Comparison of ENCODE assay signal across 8 cellular contexts in the genomic region with DNA sequence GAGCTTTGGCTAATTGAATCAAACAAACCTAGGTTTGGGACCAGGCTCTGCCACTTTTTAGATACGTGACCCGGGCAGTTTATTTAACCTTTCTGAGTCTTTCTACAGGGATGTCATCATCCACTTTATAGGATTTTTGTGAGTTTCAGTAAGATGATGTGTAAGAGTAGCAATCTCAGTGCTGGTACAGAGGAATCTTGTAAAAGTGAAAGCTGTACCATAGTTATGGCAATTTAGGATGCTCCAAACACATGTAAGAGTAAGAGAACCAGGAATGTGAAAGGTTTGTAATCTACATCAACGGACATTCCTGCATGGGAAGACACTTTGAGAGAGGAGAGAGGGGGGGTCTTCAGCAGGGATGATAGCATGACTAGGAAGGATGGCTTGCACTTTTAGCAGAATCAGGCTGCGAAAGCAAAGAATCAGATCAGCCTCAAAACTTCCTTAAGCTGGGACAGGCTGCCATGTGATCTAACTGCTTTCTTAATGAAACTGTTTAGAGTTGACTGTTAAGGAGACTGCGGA. TPM values are rescaled to one million over a fixed set of nuclear protein-coding genes. Genes with fewer than 3 reads are reported as not detected.
A peak's percentile ranks its signal among the peaks of the same experiment; 100 is the strongest.
DNase-seq lines count a peak whose midpoint lies in the region; ATAC-seq and TF ChIP-seq lines count a peak whose summit lies in the region.

No MANE protein-coding gene starts in this region.

- no peak for TF ChIP-seq POLR2A in prostate gland (IDR thresholded peaks at IDR 0.05)

- peaks cover 8% of the 10 kb centered on the region for H3K4me1 ChIP-seq in ES-I3 (ENCODE audit: insufficient read depth, low read length)
- peaks cover 5% of the 10 kb centered on the region for H3K4me1 ChIP-seq in prostate gland (replicated peaks)

- 34% methylated on average over 5 of the region's 5 CpGs for WGBS in prostate gland

- TF ChIP-seq CTCF in fibroblast of mammary gland (conservative IDR thresholded peaks at IDR 0.05; ENCODE audit: control insufficient read depth, insufficient read depth, low read depth, low read length): no peak
- TF ChIP-seq CTCF in prostate gland (IDR thresholded peaks at IDR 0.05): no peak

- peak overlapping the region; percentile 99 for H3K4me3 ChIP-seq in fibroblast of mammary gland (ENCODE audit: control insufficient read depth, low read depth, low read length)
- H3K4me3 ChIP-seq in prostate gland: peak overlapping the region; percentile 80 to 84

- intact Hi-C loops in prostate gland (cut with DNase I): loop anchor here (5.0 kb wide), 1 partner anchor 336 kb away; the partner anchor contains the start of gene OGA

- H3K9ac ChIP-seq in ES-I3 (ENCODE audit: low read depth, low read length): peak overlapping the region; percentile 90

- no peaks in the 10 kb centered on the region for H3K27me3 ChIP-seq in prostate gland (replicated peaks; ENCODE audit: insufficient read depth)

- no peaks in the 10 kb centered on the region for H3K9me3 ChIP-seq in ES-I3 (ENCODE audit: control insufficient read depth, insufficient read depth, low read length)
- no peaks in the 10 kb centered on the region for H3K9me3 ChIP-seq in prostate gland

- peak; percentile 32 for DNase-seq in RKO (ENCODE audit: low spot score)
- DNase-seq in fibroblast of mammary gland (ENCODE audit: low read depth): no peak
- DNase-seq in prostate gland (ENCODE audit: low spot score): no peak
- no peak for DNase-seq in left lobe of liver (ENCODE audit: low spot score)
- DNase-seq in AG20443 (ENCODE audit: low spot score): no peak
- DNase-seq in NCI-H446 (lab: John Stamatoyannopoulos, UW): no peak

- peak overlapping the region in 1 of 2 donors; percentile 82 for H3K27ac ChIP-seq in prostate gland

- no peak for ATAC-seq in left lobe of liver
- no peak for ATAC-seq in HG03469 (IDR thresholded peaks at IDR 0.05; ENCODE audit: unreplicated experiment)

- H3K36me3 ChIP-seq in ES-I3 (ENCODE audit: insufficient read depth, low read length) (peaks cover 33% of the 10 kb centered on the region), prostate gland (peaks cover 10 to 12% of the 10 kb centered on the region in 2 donors)

RNA-seq across cellular contexts. Expression of gene NOLC1, which starts 1.0 kb away (rescaled TPM):
- total RNA-seq in prostate gland (10 to 100 TPM; 50.3 to 67.9 TPM), left lobe of liver (19.3 TPM)

RNA-seq across cellular contexts. Expression of gene PPRC1, which starts 20.3 kb away (rescaled TPM):
- total RNA-seq in prostate gland (10 to 100 TPM; 19.8 to 24.4 TPM), left lobe of liver (6.9 TPM)

RNA-seq across cellular contexts. Expression of gene LDB1, which starts 33.0 kb away (rescaled TPM):
- total RNA-seq in prostate gland (10 to 100 TPM; 55.0 to 91.5 TPM), left lobe of liver (15.8 TPM)
